ENCODE assay signal across 10 cellular contexts in genomic region chr2:27117995-27118524, GRCh38. TPM values are rescaled to one million over a fixed set of nuclear protein-coding genes. Genes with fewer than 3 reads are reported as not detected.
DNase-seq lines count a peak whose midpoint lies in the region; ATAC-seq, FAIRE-seq and TF ChIP-seq lines count a peak whose summit lies in the region.
"Had no signal": no experiment of that assay in that cellular context is flagged by ENCODE, and none has a peak within 500 bp of the region (broad histone marks: within the 10 kb centered on the region; RNA-seq: fewer than 3 reads in every experiment).

No MANE protein-coding gene starts in this region.

- H2BK12ac ChIP-seq in H1 (ENCODE audit: low read depth, low read length): no peak overlapping the region

- peaks cover 14% of the 10 kb centered on the region for H3K27me3 ChIP-seq in CD4-positive, alpha-beta T cell (ENCODE audit: control insufficient read depth, insufficient read depth, low read length)
- peaks cover 8 to 56% (median 42%) of the 10 kb centered on the region in 4 experiments for H3K27me3 ChIP-seq in H1 (replicated peaks in 1 of 4; ENCODE audit: control insufficient read depth in 3 of 4, extremely low read depth in 1 of 4, insufficient read depth in 3 of 4, low read length in 3 of 4)
- peaks cover 3% of the 10 kb centered on the region for H3K27me3 ChIP-seq in parathyroid adenoma (ENCODE audit: control insufficient read depth, insufficient read depth, low read length)
- H3K27me3 ChIP-seq in adrenal gland: peaks cover 9% of the 10 kb centered on the region

- DNase-seq in CD4-positive, alpha-beta T cell: no peak
- DNase-seq in H1 (ENCODE audit: low read depth in 1 of 2, low spot score in 2 of 2) (no peak), adrenal gland (no peak), RCC 7860 (ENCODE audit: low spot score) (no peak)
- no peak for DNase-seq in stimulated activated CD4-positive, alpha-beta T cell treated with anti-CD3 and anti-CD28 coated beads, Interleukin-4, amount 100 ng/mL, for 4 hours
- DNase-seq: NCI-H510A had no signal

- TF ChIP-seq RAD21 in H1 (IDR thresholded peaks at IDR 0.05 in 1 of 2, conservative IDR thresholded peaks at IDR 0.05 in 1 of 2; ENCODE audit: low read depth in 2 of 2, low read length in 2 of 2): no peak

- no peak for TF ChIP-seq CTCF in CD4-positive, alpha-beta T cell (IDR thresholded peaks at IDR 0.05)
- no peak for TF ChIP-seq CTCF in H1 (IDR thresholded peaks at IDR 0.05; ENCODE audit: control extremely low read depth in 1 of 3, insufficient read depth in 1 of 3, low read depth in 1 of 3, low read length in 3 of 3)
- TF ChIP-seq CTCF in parathyroid adenoma (IDR thresholded peaks at IDR 0.05): no peak
- no peak for TF ChIP-seq CTCF in adrenal gland (IDR thresholded peaks at IDR 0.05)

- H3K4ac ChIP-seq in H1 (replicated peaks; ENCODE audit: insufficient read length, low read depth, low read length): no peak overlapping the region

- H4K5ac ChIP-seq in H1 (ENCODE audit: insufficient read length, low read depth, low read length): no peak overlapping the region

- H3K4me3 ChIP-seq in H1 (ENCODE audit: extremely low read depth in 1 of 4, insufficient read depth in 2 of 4, low read depth in 3 of 4, low read length in 4 of 4): peak overlapping the region; percentile 40 to 68 (median 52)
- no peak overlapping the region for H3K4me3 ChIP-seq in parathyroid adenoma (ENCODE audit: low read depth, low read length)
- H3K4me3 ChIP-seq in adrenal gland: peak overlapping the region in 1 of 4 donors; percentile 51

- no peaks in the 10 kb centered on the region for H3K36me3 ChIP-seq in H1 (ENCODE audit: control insufficient read depth in 2 of 4, insufficient read depth in 4 of 4, low read length in 3 of 4)
- no peaks in the 10 kb centered on the region for H3K36me3 ChIP-seq in parathyroid adenoma (ENCODE audit: control insufficient read depth, insufficient read depth, low read length)
- no peaks in the 10 kb centered on the region for H3K36me3 ChIP-seq in adrenal gland (replicated peaks in 1 of 2)

- no peak overlapping the region for H3K23ac ChIP-seq in H1 (ENCODE audit: insufficient read length)

- H3K56ac ChIP-seq in H1 (replicated peaks; ENCODE audit: insufficient read length, low read depth, low read length): no peak overlapping the region

- WGBS in H1 (ENCODE audit: extremely low coverage in 1 of 2, insufficient coverage in 1 of 2, insufficient read length in 1 of 2, insufficient replicate concordance in 2 of 2, low coverage in 1 of 2, low lambda C conversion rate in 2 of 2, missing lambda C conversion rate in 1 of 2), 2 experiments: 53% methylated on average over 10 of the region's 14 CpGs; no CpG with 5 or more reads in 1 of the 2 experiments
- 28 to 39% (median 31%) methylated on average over 10 to 14 of the region's 14 CpGs for WGBS in adrenal gland, 4 donors

- no peaks in the 10 kb centered on the region for H3K79me1 ChIP-seq in H1 (ENCODE audit: low read depth, low read length)

- FAIRE-seq in H1 (lab: Jason Lieb, UNC): no peak
- FAIRE-seq in RCC 7860 (lab: Jason Lieb, UNC): no peak
- FAIRE-seq: GM12892 had no signal

- H2BK5ac ChIP-seq in H1 (ENCODE audit: low read depth, low read length): no peak overlapping the region

- no peaks in the 10 kb centered on the region for H3K9me3 Mint-ChIP-seq in CD4-positive, alpha-beta T cell
- H3K9me3 Mint-ChIP-seq in IgD-negative memory B cell: no peaks in the 10 kb centered on the region

- H3K4me1 ChIP-seq in H1 (replicated peaks in 1 of 4; ENCODE audit: control insufficient read depth in 3 of 4, insufficient read depth in 4 of 4, low read length in 3 of 4) (peaks cover 0 to 12% (median 7%) of the 10 kb centered on the region in 4 experiments; a peak in 5 of 7 replicates), parathyroid adenoma (no peaks in the 10 kb centered on the region), adrenal gland (replicated peaks in 1 of 2) (peaks cover 0 to 11% of the 10 kb centered on the region in 2 donors)

- ATAC-seq in CD4-positive, alpha-beta T cell (ENCODE audit: poor library complexity): no peak
- no peak for ATAC-seq in HG02970 (IDR thresholded peaks at IDR 0.05; ENCODE audit: low FRiP score, unreplicated experiment)

- H2AFZ ChIP-seq in H1 (ENCODE audit: low read length) (peak overlapping the region; percentile 86; the same call in 1 of the 2 replicates), parathyroid adenoma (peak overlapping the region; percentile 46)

- no peaks in the 10 kb centered on the region for H4K20me1 ChIP-seq in H1 (replicated peaks in 1 of 2; ENCODE audit: control insufficient read depth in 1 of 2, insufficient read depth in 2 of 2, low read length in 2 of 2)

- no peaks in the 10 kb centered on the region for H3K9me3 ChIP-seq in CD4-positive, alpha-beta T cell (ENCODE audit: control insufficient read depth, low read length)
- H3K9me3 ChIP-seq in H1 (ENCODE audit: insufficient read depth in 2 of 2, low read depth in 1 of 2, low read length in 1 of 2) (no peaks in the 10 kb centered on the region), parathyroid adenoma (ENCODE audit: control insufficient read depth, low read length) (no peaks in the 10 kb centered on the region), adrenal gland (replicated peaks in 1 of 3) (no peaks in the 10 kb centered on the region)

- intact Hi-C loops in CD4-positive, alpha-beta T cell (cut with DNase I, micrococcal nuclease): no loop called here
- intact Hi-C loops in adrenal gland (cut with DNase I): no loop called here

- H3K27me3 Mint-ChIP-seq in CD4-positive, alpha-beta T cell: peaks cover 33% of the 10 kb centered on the region
- H3K27me3 Mint-ChIP-seq in IgD-negative memory B cell: peaks cover 20% of the 10 kb centered on the region

- TF ChIP-seq EP300 in H1 (IDR thresholded peaks at IDR 0.05; ENCODE audit: borderline replicate concordance in 1 of 2, low read depth in 2 of 2, low read length in 2 of 2): no peak

- H3K9ac ChIP-seq in H1 (replicated peaks in 1 of 4; ENCODE audit: extremely low read depth in 1 of 4, low read depth in 3 of 4, low read length in 3 of 4) (no peak overlapping the region), parathyroid adenoma (no peak overlapping the region)

- H3K4me3 Mint-ChIP-seq in CD4-positive, alpha-beta T cell: peak overlapping the region; percentile 7
- peak overlapping the region in 3 of 4 donors; percentile 36 to 60 (median 39) for H3K4me3 Mint-ChIP-seq in IgD-negative memory B cell

- no peak for TF ChIP-seq POLR2A in H1 (IDR thresholded peaks at IDR 0.05; ENCODE audit: control extremely low read depth in 1 of 2, low read depth in 2 of 2, low read length in 2 of 2)
- TF ChIP-seq POLR2A in adrenal gland (IDR thresholded peaks at IDR 0.05): no peak

- no peak overlapping the region for H3K14ac ChIP-seq in H1 (ENCODE audit: insufficient read length)

- no peak overlapping the region for H3K27ac ChIP-seq in CD4-positive, alpha-beta T cell (ENCODE audit: low read depth, low read length)
- no peak overlapping the region for H3K27ac ChIP-seq in H1 (ENCODE audit: low read depth, low read length)
- no peak overlapping the region for H3K27ac ChIP-seq in parathyroid adenoma
- no peak overlapping the region for H3K27ac ChIP-seq in adrenal gland

- no peaks in the 10 kb centered on the region for H3K36me3 Mint-ChIP-seq in CD4-positive, alpha-beta T cell (ENCODE audit: low read depth)
- H3K36me3 Mint-ChIP-seq in IgD-negative memory B cell: no peaks in the 10 kb centered on the region

- peak overlapping the region; percentile 94 to 98 for H3K4me2 ChIP-seq in H1 (ENCODE audit: insufficient read depth in 1 of 2, low read depth in 2 of 2, low read length in 2 of 2)
- no peak overlapping the region for H3K4me2 ChIP-seq in parathyroid adenoma (ENCODE audit: low read length)

- peak overlapping the region; percentile 51; the same call in 1 of the 2 replicates for H3K18ac ChIP-seq in H1 (ENCODE audit: extremely low read depth, low read length)

- no peak overlapping the region for H2BK15ac ChIP-seq in H1 (ENCODE audit: low read length)

- no peak overlapping the region for H2AK5ac ChIP-seq in H1 (ENCODE audit: low read depth, low read length)

- no peak overlapping the region for H4K91ac ChIP-seq in H1 (replicated peaks; ENCODE audit: insufficient read length, low read length)

- peak overlapping the region; percentile 88; the same call in 1 of the 2 replicates for H4K8ac ChIP-seq in H1 (ENCODE audit: extremely low read depth, insufficient read depth, low read length)

- H3K4me1 Mint-ChIP-seq in CD4-positive, alpha-beta T cell (ENCODE audit: low read depth): peaks cover 13% of the 10 kb centered on the region
- peaks cover 2 to 9% (median 7%) of the 10 kb centered on the region in 3 donors for H3K4me1 Mint-ChIP-seq in IgD-negative memory B cell

- no peak overlapping the region for H3K27ac Mint-ChIP-seq in CD4-positive, alpha-beta T cell
- H3K27ac Mint-ChIP-seq in IgD-negative memory B cell: no peak overlapping the region

- H3K79me2 ChIP-seq in H1 (ENCODE audit: control insufficient read depth in 1 of 2, insufficient read depth in 2 of 2, low read length in 2 of 2): no peaks in the 10 kb centered on the region
- H3K79me2 ChIP-seq in parathyroid adenoma: no peaks in the 10 kb centered on the region

- H3K23me2 ChIP-seq in H1 (ENCODE audit: low read depth, low read length): peaks cover 10% of the 10 kb centered on the region

- no peak overlapping the region for H2BK20ac ChIP-seq in H1 (ENCODE audit: low read length)

- H2BK120ac ChIP-seq in H1 (replicated peaks; ENCODE audit: low read depth, low read length): no peak overlapping the region

- CTCF ChIA-PET in CD4-positive, alpha-beta T cell (lab: Charles Lee): no interaction called here
- CTCF ChIA-PET in H1 (lab: Charles Lee; ENCODE audit: partially characterized antibody): interaction anchor here (0.7 to 1.2 kb wide), 4 partner anchors 8 to 52 kb away, joined by 3 to 6 read pairs (median 4); no protein-coding TSS in a partner anchor

- POLR2A ChIA-PET in CD4-positive, alpha-beta T cell (lab: Charles Lee): interaction anchor here (0.8 kb wide), 1 partner anchor 47 kb away, joined by 3 read pairs; the partner anchor contains the start of gene OST4
- POLR2A ChIA-PET in H1 (lab: Charles Lee; ENCODE audit: partially characterized antibody): interaction anchor here (0.6 to 1.5 kb wide), 7 partner anchors 8 to 63 kb away, joined by 3 to 5 read pairs (median 4); partner anchors contain the start of gene PREB

RNA-seq across cellular contexts. Expression of gene CGREF1, which starts 0.9 kb away (rescaled TPM):
- not detected for total RNA-seq in CD4-positive, alpha-beta T cell
- polyA plus RNA-seq in IgD-negative memory B cell (not detected), H1 (2011; rRNA removed) (2.5 and 3.7 TPM in 2 replicates), adrenal gland (1 to 10 TPM; 1.8 to 2.0 (median 2.0) TPM)
- total RNA-seq in H1 (2021; fragmentation: NEBNext Ultra II Directional; extraction: Animal tissue kit (Norgen Biotek cat#: 25700)): 3.4 and 3.5 TPM in 2 replicates
- 3.6 TPM for polyA plus RNA-seq in H1 (2011; cell fraction: cytosol; rRNA removed)
- 4.3 TPM for polyA plus RNA-seq in H1 (2011; cell fraction: nucleus; rRNA removed)
- 2.3 to 4.1 TPM (median 3.1 TPM) in 4 replicates for polyA plus RNA-seq in H1 (2012, experiment 1 of 2)
- polyA plus RNA-seq in H1 (2012, experiment 2 of 2): 1.6 TPM
- 6.9 TPM for polyA plus RNA-seq in H1 (2013, experiment 1 of 2)
- polyA plus RNA-seq in H1 (2013, experiment 2 of 2): 7.4 TPM
- 2.1 and 2.7 TPM in 2 replicates for polyA minus RNA-seq in H1 (2011; rRNA and poly(A)+ RNA removed)
- polyA minus RNA-seq in H1 (2011; cell fraction: cytosol; rRNA and poly(A)+ RNA removed): 2.7 TPM
- polyA minus RNA-seq in H1 (2011; cell fraction: nucleus; rRNA and poly(A)+ RNA removed): 1.00 TPM
- total RNA-seq in adrenal gland: 1 to 10 TPM in 4 of 8 donors, under 1 TPM in 3, not detected in 1; 0.52 to 4.7 (median 1.1) TPM

RNA-seq across cellular contexts. Expression of gene ABHD1, which starts 5.6 kb away (rescaled TPM):
- 1 to 10 TPM; 1.0 to 1.3 TPM for total RNA-seq in CD4-positive, alpha-beta T cell
- 0.35 TPM for polyA plus RNA-seq in IgD-negative memory B cell
- total RNA-seq in H1 (2021; fragmentation: NEBNext Ultra II Directional; extraction: Animal tissue kit (Norgen Biotek cat#: 25700)): 0.20 and 0.50 TPM in 2 replicates
- 0.88 and 1.1 TPM in 2 replicates for polyA plus RNA-seq in H1 (2011; rRNA removed)
- 0.70 TPM for polyA plus RNA-seq in H1 (2011; cell fraction: cytosol; rRNA removed)
- polyA plus RNA-seq in H1 (2011; cell fraction: nucleus; rRNA removed): 0.94 TPM
- 0.35 to 0.93 TPM (median 0.38 TPM) in 4 replicates for polyA plus RNA-seq in H1 (2012, experiment 1 of 2)
- polyA plus RNA-seq in H1 (2012, experiment 2 of 2): not detected
- 0.26 TPM for polyA plus RNA-seq in H1 (2013, experiment 1 of 2)
- polyA plus RNA-seq in H1 (2013, experiment 2 of 2): 0.15 TPM
- 0.28 and 0.78 TPM in 2 replicates for polyA minus RNA-seq in H1 (2011; rRNA and poly(A)+ RNA removed)
- polyA minus RNA-seq in H1 (2011; cell fraction: cytosol; rRNA and poly(A)+ RNA removed): not detected
- polyA minus RNA-seq in H1 (2011; cell fraction: nucleus; rRNA and poly(A)+ RNA removed): 0.80 TPM
- total RNA-seq in adrenal gland: 1 to 10 TPM in 6 of 8 donors, under 1 TPM in 1, not detected in 1; 0.79 to 3.3 (median 1.5) TPM
- 1 to 10 TPM in 2 of 3 donors, under 1 TPM in 1; 0.90 to 6.0 (median 4.4) TPM for polyA plus RNA-seq in adrenal gland

RNA-seq across cellular contexts. Expression of gene PREB, which starts 16.4 kb away (rescaled TPM):
- total RNA-seq in CD4-positive, alpha-beta T cell: 10 to 100 TPM; 12.3 to 12.6 TPM
- polyA plus RNA-seq in IgD-negative memory B cell: 62.2 TPM
- 51.2 and 54.1 TPM in 2 replicates for total RNA-seq in H1 (2021; fragmentation: NEBNext Ultra II Directional; extraction: Animal tissue kit (Norgen Biotek cat#: 25700))
- polyA plus RNA-seq in H1 (2011; rRNA removed): 72.2 and 74.4 TPM in 2 replicates
- 71.6 TPM for polyA plus RNA-seq in H1 (2011; cell fraction: cytosol; rRNA removed)
- polyA plus RNA-seq in H1 (2011; cell fraction: nucleus; rRNA removed): 92.0 TPM
- 36.7 to 55.6 TPM (median 49.3 TPM) in 4 replicates for polyA plus RNA-seq in H1 (2012, experiment 1 of 2)
- polyA plus RNA-seq in H1 (2012, experiment 2 of 2): 69.2 TPM
- 37.6 TPM for polyA plus RNA-seq in H1 (2013, experiment 1 of 2)
- polyA plus RNA-seq in H1 (2013, experiment 2 of 2): 36.8 TPM
- 87.7 and 101 TPM in 2 replicates for polyA minus RNA-seq in H1 (2011; rRNA and poly(A)+ RNA removed)
- 21.7 TPM for polyA minus RNA-seq in H1 (2011; cell fraction: cytosol; rRNA and poly(A)+ RNA removed)
- polyA minus RNA-seq in H1 (2011; cell fraction: nucleus; rRNA and poly(A)+ RNA removed): 27.5 TPM
- total RNA-seq in adrenal gland: 10 to 100 TPM; 47.0 to 91.5 (median 70.5) TPM
- 10 to 100 TPM; 44.1 to 68.5 (median 67.8) TPM for polyA plus RNA-seq in adrenal gland

RNA-seq across cellular contexts. Expression of gene PRR30, which starts 21.1 kb away (rescaled TPM):
- total RNA-seq in CD4-positive, alpha-beta T cell: not detected
- not detected for polyA plus RNA-seq in IgD-negative memory B cell
- total RNA-seq in H1 (2021; fragmentation: NEBNext Ultra II Directional; extraction: Animal tissue kit (Norgen Biotek cat#: 25700)): not detected in 2 replicates
- polyA plus RNA-seq in H1 (2011; rRNA removed): not detected in 2 replicates
- polyA plus RNA-seq in H1 (2011; cell fraction: cytosol; rRNA removed): not detected
- not detected for polyA plus RNA-seq in H1 (2011; cell fraction: nucleus; rRNA removed)
- polyA plus RNA-seq in H1 (2012, experiment 1 of 2): not detected in 4 replicates
- not detected for polyA plus RNA-seq in H1 (2012, experiment 2 of 2)
- not detected for polyA plus RNA-seq in H1 (2013, experiment 1 of 2)
- polyA plus RNA-seq in H1 (2013, experiment 2 of 2): not detected
- polyA minus RNA-seq in H1 (2011; rRNA and poly(A)+ RNA removed): not detected in 2 replicates
- not detected for polyA minus RNA-seq in H1 (2011; cell fraction: cytosol; rRNA and poly(A)+ RNA removed)
- not detected for polyA minus RNA-seq in H1 (2011; cell fraction: nucleus; rRNA and poly(A)+ RNA removed)
- not detected for total RNA-seq in adrenal gland
- polyA plus RNA-seq in adrenal gland: not detected

RNA-seq across cellular contexts. Expression of gene TCF23, which starts 30.7 kb away (rescaled TPM):
- total RNA-seq in CD4-positive, alpha-beta T cell: not detected
- polyA plus RNA-seq in IgD-negative memory B cell (not detected), H1 (2011; rRNA removed) (0.02 TPM in 2 replicates), adrenal gland (under 1 TPM in 2 of 3 donors, not detected in 1; 0.03 to 0.24 TPM)
- total RNA-seq in H1 (2021; fragmentation: NEBNext Ultra II Directional; extraction: Animal tissue kit (Norgen Biotek cat#: 25700)): not detected in 2 replicates
- 0.04 TPM for polyA plus RNA-seq in H1 (2011; cell fraction: cytosol; rRNA removed)
- polyA plus RNA-seq in H1 (2011; cell fraction: nucleus; rRNA removed): 0.03 TPM
- polyA plus RNA-seq in H1 (2012, experiment 1 of 2): 0.07 TPM in 1 of 4 replicates, not detected in the others
- not detected for polyA plus RNA-seq in H1 (2012, experiment 2 of 2)
- not detected for polyA plus RNA-seq in H1 (2013, experiment 1 of 2)
- polyA plus RNA-seq in H1 (2013, experiment 2 of 2): under 0.01 TPM
- not detected in 2 replicates for polyA minus RNA-seq in H1 (2011; rRNA and poly(A)+ RNA removed)
- polyA minus RNA-seq in H1 (2011; cell fraction: cytosol; rRNA and poly(A)+ RNA removed): not detected
- polyA minus RNA-seq in H1 (2011; cell fraction: nucleus; rRNA and poly(A)+ RNA removed): not detected
- under 1 TPM in 6 of 8 donors, not detected in 2; under 0.01 to 0.35 (median 0.11) TPM for total RNA-seq in adrenal gland
